Comparison of ENCODE assay signal across 16 cellular contexts in the genomic region with DNA sequence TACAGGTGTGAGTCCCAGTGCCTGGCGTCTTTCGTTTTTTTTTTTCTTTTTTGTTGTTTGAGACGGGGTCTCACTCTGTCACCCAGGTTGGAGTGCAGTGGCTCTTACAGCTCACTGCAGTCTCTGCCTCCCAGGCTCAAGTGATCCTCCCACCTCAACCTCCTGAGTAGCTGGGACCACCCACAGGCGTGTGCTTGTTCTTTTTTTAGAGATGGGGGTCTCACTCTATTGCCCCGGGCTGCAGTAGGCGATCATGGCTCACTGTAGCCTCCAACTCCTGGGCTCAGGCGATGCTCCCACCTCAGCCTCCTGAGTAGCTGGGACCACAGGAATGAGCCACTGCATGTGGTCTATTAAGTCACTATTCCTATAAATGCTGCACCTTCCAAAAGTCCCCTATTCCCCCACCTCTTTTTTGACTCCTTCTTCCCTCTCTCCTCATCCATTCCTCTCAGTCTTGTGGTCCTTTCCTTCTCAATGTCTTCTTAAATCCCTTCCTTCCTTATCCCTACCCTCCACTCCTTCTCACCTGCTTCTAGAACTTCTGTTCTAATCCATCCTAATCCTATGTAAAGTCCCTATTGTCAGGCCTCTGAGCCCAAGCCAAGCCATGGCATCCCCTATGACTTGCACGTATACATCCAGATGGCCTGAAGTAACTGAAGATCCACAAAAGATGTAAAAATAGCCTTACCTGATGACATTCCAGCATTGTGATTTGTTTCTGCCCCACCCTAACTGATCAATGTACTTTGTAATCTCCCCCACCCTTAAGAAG. TPM values are rescaled to one million over a fixed set of nuclear protein-coding genes. Genes with fewer than 3 reads are reported as not detected.
DNase-seq lines count a peak whose midpoint lies in the region; ATAC-seq and TF ChIP-seq lines count a peak whose summit lies in the region.
"Had no signal": no experiment of that assay in that cellular context is flagged by ENCODE, and none has a peak within 500 bp of the region (broad histone marks: within the 10 kb centered on the region; RNA-seq: fewer than 3 reads in every experiment).

No MANE protein-coding gene starts in this region.

- no peak for TF ChIP-seq CTCF in CD4-positive, alpha-beta T cell (IDR thresholded peaks at IDR 0.05)

- ATAC-seq in CD4-positive, alpha-beta T cell (ENCODE audit: poor library complexity), result no peak
- ATAC-seq in activated naive CD4-positive, alpha-beta T cell treated with anti-CD3 and anti-CD28 coated beads, Interleukin-2, amount 50 U/mL, for 72 hours, result no peak
- ATAC-seq in naive thymus-derived CD8-positive, alpha-beta T cell, result no peak
- no peak for ATAC-seq in HG02885 (IDR thresholded peaks at IDR 0.05; ENCODE audit: poor library complexity, unreplicated experiment)

- no peaks in the 10 kb centered on the region for H3K9me2 ChIP-seq in Karpas-422 (replicated peaks; ENCODE audit: insufficient read depth, low read length)

- H3K4me3 ChIP-seq in Karpas-422 (ENCODE audit: low read length), result no peak overlapping the region
- H3K4me3 ChIP-seq: cardiac muscle cell, MG63, tibial nerve had no signal

- no peaks in the 10 kb centered on the region for H3K27me3 Mint-ChIP-seq in CD4-positive, alpha-beta T cell
- no peaks in the 10 kb centered on the region for H3K27me3 Mint-ChIP-seq in naive thymus-derived CD8-positive, alpha-beta T cell

- no peaks in the 10 kb centered on the region for H3K9me3 ChIP-seq in CD4-positive, alpha-beta T cell (ENCODE audit: control insufficient read depth, low read length)
- no peaks in the 10 kb centered on the region for H3K9me3 ChIP-seq in Karpas-422 (ENCODE audit: low read length)
- H3K9me3 ChIP-seq: MG63, tibial nerve had no signal

- no peaks in the 10 kb centered on the region for H3K9me3 Mint-ChIP-seq in CD4-positive, alpha-beta T cell
- no peaks in the 10 kb centered on the region for H3K9me3 Mint-ChIP-seq in activated naive CD4-positive, alpha-beta T cell treated with anti-CD3 and anti-CD28 coated beads, Interleukin-2, amount 50 U/mL, for 72 hours
- H3K9me3 Mint-ChIP-seq in naive thymus-derived CD8-positive, alpha-beta T cell, result no peaks in the 10 kb centered on the region

- no peaks in the 10 kb centered on the region for H4K20me1 ChIP-seq in Karpas-422 (ENCODE audit: insufficient read depth, low read depth, low read length)

- no peaks in the 10 kb centered on the region for H3K36me3 ChIP-seq in Karpas-422 (ENCODE audit: insufficient read depth, low read length)
- H3K36me3 ChIP-seq: cardiac muscle cell, tibial nerve had no signal

- intact Hi-C loops in CD4-positive, alpha-beta T cell (cut with DNase I, micrococcal nuclease), result no loop called here

- H3K4me3 Mint-ChIP-seq in CD4-positive, alpha-beta T cell, result no peak overlapping the region
- peak overlapping the region in 2 of 10 donors; percentile 20 to 25 for H3K4me3 Mint-ChIP-seq in naive thymus-derived CD8-positive, alpha-beta T cell

- peaks cover 33% of the 10 kb centered on the region for H3K4me1 ChIP-seq in Karpas-422 (ENCODE audit: low read length)

- no peaks in the 10 kb centered on the region for H3K27me3 ChIP-seq in CD4-positive, alpha-beta T cell (ENCODE audit: control insufficient read depth, insufficient read depth, low read length)
- no peaks in the 10 kb centered on the region for H3K27me3 ChIP-seq in Karpas-422 (ENCODE audit: low read length)
- H3K27me3 ChIP-seq: cardiac muscle cell, MG63, tibial nerve had no signal

- POLR2A ChIA-PET in CD4-positive, alpha-beta T cell (lab: Charles Lee), result interaction anchor here (1.3 kb wide), 1 partner anchor 37 kb away, joined by 4 read pairs; the partner anchor contains the start of gene SLC25A19
- POLR2A ChIA-PET in naive thymus-derived CD8-positive, alpha-beta T cell (lab: Charles Lee), result interaction anchor here (0.6 to 1.2 kb wide), 2 partner anchors 8 to 16 kb away, joined by 3 to 4 read pairs; no protein-coding TSS in a partner anchor

- peak overlapping the region; percentile 85 for H3K27ac Mint-ChIP-seq in CD4-positive, alpha-beta T cell
- H3K27ac Mint-ChIP-seq in activated naive CD4-positive, alpha-beta T cell treated with anti-CD3 and anti-CD28 coated beads, Interleukin-2, amount 50 U/mL, for 72 hours, result peak overlapping the region; percentile 67 to 91
- peak overlapping the region in 9 of 10 donors; percentile 22 to 87 (median 53) for H3K27ac Mint-ChIP-seq in naive thymus-derived CD8-positive, alpha-beta T cell

- H3K9ac ChIP-seq in Karpas-422 (ENCODE audit: low read length), result peak overlapping the region; percentile 58

- H3K4me2 ChIP-seq in Karpas-422 (ENCODE audit: low read depth, low read length, poor library complexity, severe bottlenecking), result peak overlapping the region; percentile 59

- CTCF ChIA-PET in CD4-positive, alpha-beta T cell (lab: Charles Lee), result interaction anchor here (1.1 kb wide), 1 partner anchor 9 kb away, joined by 3 read pairs; no protein-coding TSS in a partner anchor

- H3K27ac ChIP-seq in CD4-positive, alpha-beta T cell (ENCODE audit: low read depth, low read length), result no peak overlapping the region
- H3K27ac ChIP-seq in Karpas-422 (ENCODE audit: low read length), result peak overlapping the region; percentile 77
- H3K27ac ChIP-seq: cardiac muscle cell, tibial nerve had no signal

- peaks cover 66% of the 10 kb centered on the region for H3K79me2 ChIP-seq in Karpas-422 (ENCODE audit: low read length)

- H3K4me1 Mint-ChIP-seq in CD4-positive, alpha-beta T cell (ENCODE audit: low read depth), result peaks cover 75% of the 10 kb centered on the region
- H3K4me1 Mint-ChIP-seq in naive thymus-derived CD8-positive, alpha-beta T cell, result peaks cover 55 to 78% (median 74%) of the 10 kb centered on the region in 4 donors

- peaks cover 19% of the 10 kb centered on the region for H3K36me3 Mint-ChIP-seq in CD4-positive, alpha-beta T cell (ENCODE audit: low read depth)
- H3K36me3 Mint-ChIP-seq in activated naive CD4-positive, alpha-beta T cell treated with anti-CD3 and anti-CD28 coated beads, Interleukin-2, amount 50 U/mL, for 72 hours, result no peaks in the 10 kb centered on the region
- peaks cover 0 to 12% (median 0%) of the 10 kb centered on the region in 3 donors for H3K36me3 Mint-ChIP-seq in naive thymus-derived CD8-positive, alpha-beta T cell

- H2AFZ ChIP-seq in Karpas-422 (ENCODE audit: low read length), result no peak overlapping the region

- DNase-seq in CD4-positive, alpha-beta T cell, result no peak
- DNase-seq in Karpas-422, result no peak
- DNase-seq in activated naive CD4-positive, alpha-beta T cell treated with anti-CD3 and anti-CD28 coated beads, Interleukin-2, amount 50 U/mL, for 72 hours (ENCODE audit: low spot score in 2 of 2), result no peak
- DNase-seq in naive thymus-derived CD8-positive, alpha-beta T cell, result no peak
- DNase-seq in central memory CD4-positive, alpha-beta T cell, result no peak
- DNase-seq in AG08396 (ENCODE audit: low spot score), result no peak
- DNase-seq: DMS79 treated with DMSO at 0.1 percent for 48 hours; effector memory CD4-positive, alpha-beta T cell; MG63; NCI-H1694 treated with DMSO at 0.1 percent for 48 hours; NCI-H446; occipital lobe; SIG-M5 had no signal

RNA-seq across cellular contexts. Expression of gene GGA3, which starts 9.2 kb away (rescaled TPM):
- total RNA-seq in CD4-positive, alpha-beta T cell, result 10 to 100 TPM; 88.8 to 96.5 TPM
- 23.4 and 45.1 TPM in 2 replicates for total RNA-seq in Karpas-422 (2014; rRNA removed; shearing (Covaris generic); ENCODE audit: low replicate concordance)
- total RNA-seq in activated naive CD4-positive, alpha-beta T cell treated with anti-CD3 and anti-CD28 coated beads, Interleukin-2, amount 50 U/mL, for 72 hours, result 10 to 100 TPM; 74.9 to 79.0 TPM
- 100 to 1,000 TPM; 105 to 107 TPM for total RNA-seq in naive thymus-derived CD8-positive, alpha-beta T cell
- polyA plus RNA-seq in naive thymus-derived CD8-positive, alpha-beta T cell, result 10 to 100 TPM in 2 of 3 donors, 1 to 10 TPM in 1; 6.2 to 20.1 (median 14.7) TPM

RNA-seq across cellular contexts. Expression of gene MRPS7, which starts 9.5 kb away (rescaled TPM):
- 10 to 100 TPM; 33.2 to 35.2 TPM for total RNA-seq in CD4-positive, alpha-beta T cell
- total RNA-seq in Karpas-422 (2014; rRNA removed; shearing (Covaris generic); ENCODE audit: low replicate concordance), result 48.8 and 58.7 TPM in 2 replicates
- total RNA-seq in activated naive CD4-positive, alpha-beta T cell treated with anti-CD3 and anti-CD28 coated beads, Interleukin-2, amount 50 U/mL, for 72 hours, result 10 to 100 TPM; 72.3 to 80.5 TPM
- 10 to 100 TPM; 40.5 to 41.1 TPM for total RNA-seq in naive thymus-derived CD8-positive, alpha-beta T cell
- 100 to 1,000 TPM; 113 to 132 (median 122) TPM for polyA plus RNA-seq in naive thymus-derived CD8-positive, alpha-beta T cell

RNA-seq across cellular contexts. Expression of gene MIF4GD, which starts 18.8 kb away (rescaled TPM):
- total RNA-seq in CD4-positive, alpha-beta T cell, result 10 to 100 TPM; 29.4 to 32.4 TPM
- 44.4 and 63.3 TPM in 2 replicates for total RNA-seq in Karpas-422 (2014; rRNA removed; shearing (Covaris generic); ENCODE audit: low replicate concordance)
- 10 to 100 TPM; 33.4 to 37.8 TPM for total RNA-seq in activated naive CD4-positive, alpha-beta T cell treated with anti-CD3 and anti-CD28 coated beads, Interleukin-2, amount 50 U/mL, for 72 hours
- 10 to 100 TPM; 37.3 to 39.4 TPM for total RNA-seq in naive thymus-derived CD8-positive, alpha-beta T cell
- 10 to 100 TPM; 76.2 to 96.6 (median 90.5) TPM for polyA plus RNA-seq in naive thymus-derived CD8-positive, alpha-beta T cell

RNA-seq across cellular contexts. Expression of gene SLC25A19, which starts 37.0 kb away (rescaled TPM):
- total RNA-seq in CD4-positive, alpha-beta T cell, result 10 to 100 TPM; 11.1 to 12.0 TPM
- 36.5 and 43.1 TPM in 2 replicates for total RNA-seq in Karpas-422 (2014; rRNA removed; shearing (Covaris generic); ENCODE audit: low replicate concordance)
- total RNA-seq in activated naive CD4-positive, alpha-beta T cell treated with anti-CD3 and anti-CD28 coated beads, Interleukin-2, amount 50 U/mL, for 72 hours, result 100 to 1,000 TPM in 1 of 2 donors, 10 to 100 TPM in 1; 74.4 to 110 TPM
- 10 to 100 TPM; 20.5 to 22.5 TPM for total RNA-seq in naive thymus-derived CD8-positive, alpha-beta T cell
- polyA plus RNA-seq in naive thymus-derived CD8-positive, alpha-beta T cell, result 10 to 100 TPM; 11.2 to 15.4 (median 13.3) TPM

RNA-seq across cellular contexts. Expression of gene NUP85, which starts 46.7 kb away (rescaled TPM):
- 10 to 100 TPM; 84.7 to 89.2 TPM for total RNA-seq in CD4-positive, alpha-beta T cell
- total RNA-seq in Karpas-422 (2014; rRNA removed; shearing (Covaris generic); ENCODE audit: low replicate concordance), result 40.6 and 47.8 TPM in 2 replicates
- 100 to 1,000 TPM; 108 to 146 TPM for total RNA-seq in activated naive CD4-positive, alpha-beta T cell treated with anti-CD3 and anti-CD28 coated beads, Interleukin-2, amount 50 U/mL, for 72 hours
- total RNA-seq in naive thymus-derived CD8-positive, alpha-beta T cell, result 100 to 1,000 TPM; 150 to 155 TPM
- 10 to 100 TPM; 17.3 to 39.4 (median 21.4) TPM for polyA plus RNA-seq in naive thymus-derived CD8-positive, alpha-beta T cell
